1 cellular context compared by ENCODE assay signal in the genomic region with DNA sequence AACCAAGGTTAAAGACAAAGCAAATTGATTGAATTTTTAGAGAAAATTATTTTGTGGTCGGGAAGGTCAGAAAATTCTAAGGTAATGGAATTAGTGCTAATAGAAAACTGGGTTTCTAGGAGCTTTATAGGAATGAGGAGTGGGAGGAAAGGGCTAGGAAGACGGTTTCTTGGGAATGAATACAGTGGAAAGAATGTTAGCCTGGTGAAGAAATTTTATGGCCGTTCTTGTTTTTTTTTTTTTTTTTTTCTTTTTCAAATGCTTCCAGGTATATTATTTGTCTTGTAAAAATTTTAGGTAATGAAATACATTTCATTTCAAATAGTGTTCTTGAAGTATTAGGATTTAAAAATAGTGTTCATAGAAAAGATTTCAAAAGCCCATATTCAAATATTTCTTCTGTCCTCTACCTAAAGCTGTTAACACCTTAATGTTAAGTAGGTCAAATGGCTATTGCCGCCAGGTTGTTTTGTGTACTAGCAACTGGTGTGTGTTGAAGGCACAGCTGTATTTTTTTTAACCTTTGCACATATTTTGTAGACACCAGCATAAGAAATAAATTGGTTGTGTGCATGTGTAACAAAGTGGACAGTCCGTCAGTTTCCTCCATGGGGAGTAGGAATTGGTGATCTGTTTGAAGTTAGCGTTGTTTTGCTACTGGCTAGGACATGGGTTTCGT.
A peak's percentile ranks its signal among the peaks of the same experiment; 100 is the strongest.
TF ChIP-seq lines count a peak whose summit lies in the region.

No MANE protein-coding gene starts in this region.

TF ChIP-seq in K562, 482 proteins besides CTCF, POLR2A, EP300 and RAD21 (continued from another document):
- TF ChIP-seq ZNF507 (tag; conservative IDR thresholded peaks at IDR 0.05) (no peak), ZNF445 (CRISPR knock-in tag; IDR thresholded peaks at IDR 0.05; ENCODE audit: low read depth) (no peak)
- TF ChIP-seq, protein P1, sequence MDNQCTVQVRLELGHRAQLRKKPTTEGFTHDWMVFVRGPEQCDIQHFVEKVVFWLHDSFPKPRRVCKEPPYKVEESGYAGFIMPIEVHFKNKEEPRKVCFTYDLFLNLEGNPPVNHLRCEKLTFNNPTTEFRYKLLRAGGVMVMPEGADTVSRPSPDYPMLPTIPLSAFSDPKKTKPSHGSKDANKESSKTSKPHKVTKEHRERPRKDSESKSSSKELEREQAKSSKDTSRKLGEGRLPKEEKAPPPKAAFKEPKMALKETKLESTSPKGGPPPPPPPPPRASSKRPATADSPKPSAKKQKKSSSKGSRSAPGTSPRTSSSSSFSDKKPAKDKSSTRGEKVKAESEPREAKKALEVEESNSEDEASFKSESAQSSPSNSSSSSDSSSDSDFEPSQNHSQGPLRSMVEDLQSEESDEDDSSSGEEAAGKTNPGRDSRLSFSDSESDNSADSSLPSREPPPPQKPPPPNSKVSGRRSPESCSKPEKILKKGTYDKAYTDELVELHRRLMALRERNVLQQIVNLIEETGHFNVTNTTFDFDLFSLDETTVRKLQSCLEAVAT (IDR thresholded peaks at IDR 0.05) = 0 out of 4 replicates have a peak, but pooled peaks of 1 of the 2 experiments have one; percentile 24
